In the genomic region with DNA sequence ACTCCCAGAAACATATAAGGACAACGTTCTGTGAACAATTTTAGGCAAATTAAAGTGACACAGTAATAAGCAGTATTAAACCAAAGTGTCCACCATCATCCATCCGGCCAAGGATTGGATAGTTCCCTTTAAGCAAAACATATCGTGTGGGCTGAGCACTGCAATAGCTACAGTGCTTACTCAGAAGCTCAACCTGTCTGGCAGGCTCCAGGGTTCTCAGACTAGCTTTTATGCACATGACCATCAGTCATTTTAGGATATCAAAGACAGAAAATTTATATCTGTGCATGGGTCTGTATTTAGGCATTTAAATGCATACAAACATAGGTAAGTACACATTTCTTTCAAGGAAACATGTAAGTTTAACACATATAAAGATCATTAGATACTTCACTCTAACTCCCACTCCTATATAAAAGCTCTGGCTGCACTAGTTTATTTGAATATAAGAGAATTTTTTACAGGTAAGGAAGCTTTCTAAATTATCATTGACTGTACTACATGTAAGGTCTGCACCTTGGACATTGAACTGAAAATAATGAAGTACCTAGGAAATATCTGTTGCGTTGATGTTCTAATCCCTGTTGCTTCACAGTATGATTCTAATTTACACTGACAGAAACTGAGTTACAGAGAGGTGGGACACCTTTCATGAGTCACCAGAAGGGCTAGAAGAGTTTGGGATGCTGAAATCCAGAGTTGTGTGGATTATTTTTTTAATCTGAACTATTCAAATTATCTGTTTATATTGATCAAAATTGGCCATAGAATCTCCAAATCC, we compare ENCODE assay signal across 16 cellular contexts.
DNase-seq lines count a peak whose midpoint lies in the region; ATAC-seq and TF ChIP-seq lines count a peak whose summit lies in the region.
"Had no signal": no experiment of that assay in that cellular context is flagged by ENCODE, and none has a peak within 500 bp of the region (broad histone marks: within the 10 kb centered on the region; RNA-seq: fewer than 3 reads in every experiment).

No MANE protein-coding gene starts in this region.

- H2AFZ ChIP-seq in PC-3 (ENCODE audit: low read length) (no peak overlapping the region), smooth muscle cell (ENCODE audit: low read depth) (no peak overlapping the region)
- H2AFZ ChIP-seq: GM23248 had no signal

- H3K9me3 ChIP-seq in PC-3 (ENCODE audit: low read length) (no peaks in the 10 kb centered on the region), smooth muscle cell (replicated peaks; ENCODE audit: low read depth) (no peaks in the 10 kb centered on the region), heart right ventricle (no peaks in the 10 kb centered on the region)
- H3K9me3 ChIP-seq: BE2C had no signal

- POLR2A ChIA-PET in PC-3 (lab: Charles Lee; ENCODE audit: unreplicated experiment) = no interaction called here

- BruUV-seq in PC-3 (replicated peaks; lab: Mats Ljungman, UMichigan) = no TSS peak

- H3K79me2 ChIP-seq in PC-3 (ENCODE audit: low read length) (no peaks in the 10 kb centered on the region), smooth muscle cell (ENCODE audit: low read depth) (no peaks in the 10 kb centered on the region)

- H3K27ac ChIP-seq in PC-3 (ENCODE audit: low read length) = no peak overlapping the region
- no peak overlapping the region for H3K27ac ChIP-seq in brain microvascular endothelial cell
- peak overlapping the region; percentile 67 for H3K27ac ChIP-seq in smooth muscle cell (ENCODE audit: low read depth)
- no peak overlapping the region for H3K27ac ChIP-seq in heart right ventricle
- H3K27ac ChIP-seq: GM23248 had no signal

- H4K20me1 ChIP-seq in PC-3 (ENCODE audit: low read length) = no peaks in the 10 kb centered on the region
- peaks cover 11% of the 10 kb centered on the region for H4K20me1 ChIP-seq in smooth muscle cell (ENCODE audit: low read depth)

- H3K27me3 ChIP-seq in PC-3 (ENCODE audit: low read length) (no peaks in the 10 kb centered on the region), brain microvascular endothelial cell (replicated peaks) (no peaks in the 10 kb centered on the region), smooth muscle cell (ENCODE audit: low read depth) (no peaks in the 10 kb centered on the region), heart right ventricle (no peaks in the 10 kb centered on the region)
- H3K27me3 ChIP-seq: BE2C had no signal

- TF ChIP-seq CTCF in PC-3 (conservative IDR thresholded peaks at IDR 0.05; ENCODE audit: low read depth, low read length) (no peak), brain microvascular endothelial cell (IDR thresholded peaks at IDR 0.05; ENCODE audit: low read depth, low read length, missing control alignments) (no peak), smooth muscle cell (IDR thresholded peaks at IDR 0.05; ENCODE audit: borderline replicate concordance, insufficient read depth, poor library complexity, severe bottlenecking) (no peak), heart right ventricle (IDR thresholded peaks at IDR 0.05) (no peak)

- CTCF ChIA-PET in PC-3 (lab: Charles Lee) = no interaction called here

- DNase-seq in PC-3 (peak; percentile 35), brain microvascular endothelial cell (peak; percentile 18), kidney tubule cell (ENCODE audit: low spot score) (peak; percentile 5), smooth muscle cell (lab: John Stamatoyannopoulos, UW; ENCODE audit: unreplicated experiment) (no peak), heart right ventricle (no peak), NCI-H345 treated with DMSO at 0.1 percent for 48 hours (lab: John Stamatoyannopoulos, UW; ENCODE audit: unreplicated experiment) (no peak)
- DNase-seq in activated CD4-positive, CD25-positive, alpha-beta regulatory T cell treated with anti-CD3 and anti-CD28 coated beads, Interleukin-2, amount 50 U/mL, for 72 hours = no peak
- DNase-seq: BE2C; CD4-positive, alpha-beta memory T cell; DND-41; GDM1; GM23248; NCI-H2227 treated with DMSO at 0.1 percent for 48 hours; NCI-H526 treated with DMSO at 0.1 percent for 48 hours; NK-92 treated with Interleukin-12 subunit alpha and Interleukin-12 subunit beta, amount 100 ng/mL, for 24 hours; SHP77 had no signal

- H3F3A ChIP-seq in PC-3 (ENCODE audit: low read length, unreplicated experiment) = no peaks in the 10 kb centered on the region
- H3F3A ChIP-seq in smooth muscle cell (ENCODE audit: low read depth) = no peaks in the 10 kb centered on the region

- no peak for ATAC-seq in PC-3
- ATAC-seq in heart right ventricle = no peak

- no peak overlapping the region for H3K9ac ChIP-seq in PC-3 (ENCODE audit: low read length)
- H3K9ac ChIP-seq in smooth muscle cell (ENCODE audit: low read depth) = no peak overlapping the region
- H3K9ac ChIP-seq: GM23248 had no signal

- in situ Hi-C loops in brain microvascular endothelial cell (cut with HindIII; ENCODE audit: low pct_ligation_motif_present, low sequenced_read_pairs) = no loop called here

- H3K4me3 ChIP-seq in PC-3 (ENCODE audit: low read length) = no peak overlapping the region
- H3K4me3 ChIP-seq in brain microvascular endothelial cell (ENCODE audit: low read depth, low read length) = no peak overlapping the region
- no peak overlapping the region for H3K4me3 ChIP-seq in smooth muscle cell
- H3K4me3 ChIP-seq in heart right ventricle = no peak overlapping the region
- H3K4me3 ChIP-seq: GM23248 had no signal

- H3K4me1 ChIP-seq in PC-3 (ENCODE audit: insufficient read depth, low read length) (peaks cover 4% of the 10 kb centered on the region; the same call in 1 of the 2 replicates), smooth muscle cell (ENCODE audit: low read depth) (no peaks in the 10 kb centered on the region), heart right ventricle (no peaks in the 10 kb centered on the region)
- H3K4me1 ChIP-seq: BE2C had no signal

- 86% methylated on average over 4 of the region's 4 CpGs for WGBS in smooth muscle cell (ENCODE audit: low lambda C conversion rate)
- 87 to 93% methylated on average over 4 of the region's 4 CpGs for WGBS in heart right ventricle, 2 donors

- no peaks in the 10 kb centered on the region for H3K9me2 ChIP-seq in PC-3 (replicated peaks; ENCODE audit: low read length)

- intact Hi-C loops in PC-3 (cut with micrococcal nuclease) = no loop called here
- intact Hi-C loops in heart right ventricle (cut with DNase I) = no loop called here

- no peaks in the 10 kb centered on the region for H3K36me3 ChIP-seq in PC-3 (ENCODE audit: low read depth, low read length)
- no peaks in the 10 kb centered on the region for H3K36me3 ChIP-seq in brain microvascular endothelial cell (replicated peaks)
- no peaks in the 10 kb centered on the region for H3K36me3 ChIP-seq in smooth muscle cell (ENCODE audit: low read depth)
- H3K36me3 ChIP-seq in heart right ventricle = no peaks in the 10 kb centered on the region
- H3K36me3 ChIP-seq: BE2C had no signal

- no peak overlapping the region for H3K4me2 ChIP-seq in PC-3 (ENCODE audit: low read length)
- H3K4me2 ChIP-seq in smooth muscle cell = no peak overlapping the region

Comparison
In these comparisons a context has a peak if more than half of its experiments do, and no peak if none do; other contexts are left out.
1. DNase-seq: peak in PC-3 (single experiment), brain microvascular endothelial cell (single experiment) and kidney tubule cell (single experiment); none in smooth muscle cell (single experiment), heart right ventricle (0 of 2), activated CD4-positive, CD25-positive, alpha-beta regulatory T cell treated with anti-CD3 and anti-CD28 coated beads, Interleukin-2, amount 50 U/mL, for 72 hours (single experiment) and NCI-H345 treated with DMSO at 0.1 percent for 48 hours (single experiment).